In genomic region chrX:24173115-24173847, GRCh38 we compare ENCODE assay signal across 31 cellular contexts. TPM values are rescaled to one million over a fixed set of nuclear protein-coding genes. Genes with fewer than 3 reads are reported as not detected.
DNase-seq lines count a peak whose midpoint lies in the region; ATAC-seq, FAIRE-seq and TF ChIP-seq lines count a peak whose summit lies in the region.
"Had no signal": no experiment of that assay in that cellular context is flagged by ENCODE, and none has a peak within 500 bp of the region (broad histone marks: within the 10 kb centered on the region; RNA-seq: fewer than 3 reads in every experiment).

No MANE protein-coding gene starts in this region.

- no peaks in the 10 kb centered on the region for H4K20me1 ChIP-seq in H9 (ENCODE audit: control insufficient read depth, insufficient read depth, insufficient read length)

- H3K4me2 ChIP-seq in H9 (ENCODE audit: insufficient read depth, insufficient read length, low read length): no peak overlapping the region

- H2AK5ac ChIP-seq in H9 (ENCODE audit: insufficient read length, low read length): no peak overlapping the region

- H3K27me3 ChIP-seq in H9 (ENCODE audit: insufficient read depth, low read length): no peaks in the 10 kb centered on the region
- H3K27me3 ChIP-seq in brain microvascular endothelial cell (replicated peaks): no peaks in the 10 kb centered on the region
- H3K27me3 ChIP-seq in CD8-positive, alpha-beta memory T cell (ENCODE audit: insufficient read depth, low read length, poor library complexity, severe bottlenecking): no peaks in the 10 kb centered on the region
- H3K27me3 ChIP-seq: ovary, thyroid gland had no signal

- H3K36me3 ChIP-seq in brain microvascular endothelial cell (replicated peaks): peaks cover 33% of the 10 kb centered on the region
- H3K36me3 ChIP-seq in kidney (ENCODE audit: control insufficient read depth in 1 of 2, insufficient read depth in 2 of 2, low read length in 2 of 2): no peaks in the 10 kb centered on the region
- no peaks in the 10 kb centered on the region for H3K36me3 ChIP-seq in CD8-positive, alpha-beta memory T cell (ENCODE audit: insufficient read depth, low read length)
- H3K36me3 ChIP-seq: ovary had no signal

- no peak overlapping the region for H3K27ac ChIP-seq in H9 (ENCODE audit: insufficient read length, low read depth, low read length)
- H3K27ac ChIP-seq in brain microvascular endothelial cell: no peak overlapping the region
- H3K27ac ChIP-seq in kidney (ENCODE audit: low read depth in 2 of 2, low read length in 2 of 2): no peak overlapping the region
- no peak overlapping the region for H3K27ac ChIP-seq in CD8-positive, alpha-beta memory T cell (ENCODE audit: low read depth, low read length)
- H3K27ac ChIP-seq: ovary, skin epidermis had no signal

- peaks cover 2% of the 10 kb centered on the region for H3K79me1 ChIP-seq in H9 (ENCODE audit: insufficient read depth, low read depth, low read length, poor library complexity, severe bottlenecking)

- H3K4me3 Mint-ChIP-seq in H9: no peak overlapping the region
- H3K4me3 Mint-ChIP-seq in CD8-positive, alpha-beta memory T cell: no peak overlapping the region
- H3K4me3 Mint-ChIP-seq: CD4-positive, CD25-positive, alpha-beta regulatory T cell; immature natural killer cell; naive thymus-derived CD4-positive, alpha-beta T cell; stimulated activated naive CD8-positive, alpha-beta T cell treated with anti-CD3 and anti-CD28 coated beads, Interleukin-15, Interleukin-2, amounts not matched to agents 100 ng/mL and 50 ng/mL, for 24 hours; T-helper 2 cell treated with Interferon-gamma antibody and Interleukin-4, amounts not matched to agents 5 μg/mL and 100 μg/mL, for 36 hours had no signal

- H3K9me3 Mint-ChIP-seq in H9: no peaks in the 10 kb centered on the region
- peaks cover 0 to 1% (median 0%) of the 10 kb centered on the region in 5 donors for H3K9me3 Mint-ChIP-seq in CD8-positive, alpha-beta memory T cell
- H3K9me3 Mint-ChIP-seq: CD4-positive, CD25-positive, alpha-beta regulatory T cell; immature natural killer cell; stimulated activated naive CD8-positive, alpha-beta T cell treated with anti-CD3 and anti-CD28 coated beads, Interleukin-15, Interleukin-2, amounts not matched to agents 100 ng/mL and 50 ng/mL, for 24 hours; T-helper 2 cell treated with Interferon-gamma antibody and Interleukin-4, amounts not matched to agents 5 μg/mL and 100 μg/mL, for 36 hours had no signal

- H3K4me3 ChIP-seq in brain microvascular endothelial cell (ENCODE audit: low read depth, low read length) (no peak overlapping the region), kidney (ENCODE audit: low read length in 2 of 2) (no peak overlapping the region)
- no peak overlapping the region for H3K4me3 ChIP-seq in CD8-positive, alpha-beta memory T cell (ENCODE audit: low read length)
- H3K4me3 ChIP-seq: K562, ovary, skin epidermis, thyroid gland had no signal

- H3K27me3 Mint-ChIP-seq in H9 (ENCODE audit: low read depth): no peaks in the 10 kb centered on the region
- H3K27me3 Mint-ChIP-seq in CD8-positive, alpha-beta memory T cell: no peaks in the 10 kb centered on the region
- H3K27me3 Mint-ChIP-seq: CD4-positive, CD25-positive, alpha-beta regulatory T cell; naive thymus-derived CD4-positive, alpha-beta T cell; stimulated activated naive CD8-positive, alpha-beta T cell treated with anti-CD3 and anti-CD28 coated beads, Interleukin-15, Interleukin-2, amounts not matched to agents 100 ng/mL and 50 ng/mL, for 24 hours had no signal

- H3K4me1 ChIP-seq in H9 (ENCODE audit: insufficient read depth, low read length): peaks cover 6% of the 10 kb centered on the region; the same call in 1 of the 2 replicates
- peaks cover 3 to 10% of the 10 kb centered on the region in 2 donors for H3K4me1 ChIP-seq in kidney (ENCODE audit: control insufficient read depth in 1 of 2, insufficient read depth in 1 of 2, low read depth in 1 of 2, low read length in 2 of 2)
- H3K4me1 ChIP-seq in CD8-positive, alpha-beta memory T cell (ENCODE audit: insufficient read depth, low read length): no peaks in the 10 kb centered on the region

- H2BK15ac ChIP-seq in H9 (ENCODE audit: low read depth, low read length): no peak overlapping the region

- no peak overlapping the region for H3K14ac ChIP-seq in H9 (ENCODE audit: insufficient read depth, low read length)

- no peak overlapping the region for H2BK120ac ChIP-seq in H9 (ENCODE audit: low read depth, low read length, poor library complexity, severe bottlenecking)

- POLR2A ChIA-PET in CD8-positive, alpha-beta memory T cell (lab: Charles Lee): no interaction called here

- H3K9ac ChIP-seq in H9 (ENCODE audit: extremely low read depth, insufficient read length, low read length) (no peak overlapping the region), kidney (ENCODE audit: low read length in 2 of 2) (no peak overlapping the region)

- H3K79me2 ChIP-seq in H9 (ENCODE audit: insufficient read depth, low read length): peaks cover 6% of the 10 kb centered on the region; the same call in 1 of the 2 replicates

- no peak overlapping the region for H4K8ac ChIP-seq in H9 (replicated peaks; ENCODE audit: insufficient read length, low read depth, low read length)

- H3K23ac ChIP-seq in H9 (ENCODE audit: insufficient read length, low read depth, low read length): no peak overlapping the region

- H3K27ac Mint-ChIP-seq in H9: no peak overlapping the region
- H3K27ac Mint-ChIP-seq in CD8-positive, alpha-beta memory T cell: peak overlapping the region in 3 of 8 donors; percentile 7 to 58 (median 51)
- H3K27ac Mint-ChIP-seq: stimulated activated naive CD8-positive, alpha-beta T cell treated with anti-CD3 and anti-CD28 coated beads, Interleukin-15, Interleukin-2, amounts not matched to agents 100 ng/mL and 50 ng/mL, for 24 hours; T-helper 2 cell treated with Interferon-gamma antibody and Interleukin-4, amounts not matched to agents 5 μg/mL and 100 μg/mL, for 36 hours had no signal

- peaks cover 14 to 24% of the 10 kb centered on the region in 2 experiments for H3K4me1 Mint-ChIP-seq in H9
- peaks cover 33 to 47% (median 38%) of the 10 kb centered on the region in 3 donors for H3K4me1 Mint-ChIP-seq in CD8-positive, alpha-beta memory T cell

- CTCF ChIA-PET in CD8-positive, alpha-beta memory T cell (lab: Charles Lee): no interaction called here

- H3K36me3 Mint-ChIP-seq in H9 (ENCODE audit: insufficient read depth in 1 of 3, low read depth in 3 of 3): peaks cover 25 to 51% (median 39%) of the 10 kb centered on the region in 3 experiments
- peaks cover 0 to 45% (median 23%) of the 10 kb centered on the region in 3 donors for H3K36me3 Mint-ChIP-seq in CD8-positive, alpha-beta memory T cell

- no peaks in the 10 kb centered on the region for H3K9me3 ChIP-seq in H9 (ENCODE audit: control insufficient read depth, low read depth, low read length)
- no peaks in the 10 kb centered on the region for H3K9me3 ChIP-seq in kidney (ENCODE audit: control insufficient read depth in 1 of 2, low read length in 2 of 2)
- H3K9me3 ChIP-seq in CD8-positive, alpha-beta memory T cell (ENCODE audit: low read length): no peaks in the 10 kb centered on the region
- H3K9me3 ChIP-seq: ovary, thyroid gland had no signal

- DNase-seq in EH (ENCODE audit: low read depth) (peak; percentile 49), H9 (peak; percentile 43), brain microvascular endothelial cell (peak; percentile 6), kidney (no peak), NCI-H2029 (lab: John Stamatoyannopoulos, UW) (no peak)
- no peak for DNase-seq in NK-92 treated with Interleukin-12 subunit alpha and Interleukin-12 subunit beta, amount 100 ng/mL, for 24 hours (lab: John Stamatoyannopoulos, UW)
- no peak for DNase-seq in CD8-positive, alpha-beta memory T cell
- DNase-seq: activated CD4-positive, alpha-beta T cell treated with anti-CD3 and anti-CD28 coated beads for 4 hours; activated T-cell treated with anti-CD3 and anti-CD28 coated beads, Interleukin-2, amount 50 U/mL, for 1 hour; CD4-positive, CD25-positive, alpha-beta regulatory T cell; effector CD4-positive, alpha-beta T cell; EL; erythroblast; foreskin fibroblast; hippocampal formation; immature natural killer cell; MM.1S; naive thymus-derived CD4-positive, alpha-beta T cell; NCI-H1417 treated with DMSO at 0.1 percent for 48 hours; NCI-H2081 treated with DMSO at 0.1 percent for 48 hours; NCI-H226; NCI-H748 treated with DMSO at 0.1 percent for 48 hours; ovary; thyroid gland had no signal

- no peak overlapping the region for H2BK5ac ChIP-seq in H9 (ENCODE audit: insufficient read length, low read length)

- no peak overlapping the region for H3K56ac ChIP-seq in H9 (ENCODE audit: insufficient read length, low read depth, low read length)

- no peak overlapping the region for H4K91ac ChIP-seq in H9 (ENCODE audit: insufficient read length, low read depth, low read length)

- H3K23me2 ChIP-seq in H9 (ENCODE audit: insufficient read length, low read depth, low read length, poor library complexity, severe bottlenecking): no peaks in the 10 kb centered on the region

- H2AFZ ChIP-seq in H9 (ENCODE audit: low read length): no peak overlapping the region

- no peak overlapping the region for H3K4ac ChIP-seq in H9 (ENCODE audit: low read depth, low read length)

- intact Hi-C loops in kidney (cut with DNase I): no loop called here

- H2BK20ac ChIP-seq in H9 (ENCODE audit: low read depth, low read length, poor library complexity, severe bottlenecking): no peak overlapping the region

- H3K18ac ChIP-seq in H9 (ENCODE audit: insufficient read length, low read depth, low read length): no peak overlapping the region

- peak; percentile 11 for FAIRE-seq in kidney (lab: Jason Lieb, UNC)
- FAIRE-seq: colon, H54, K562 had no signal

- no peak overlapping the region for H4K5ac ChIP-seq in H9 (ENCODE audit: insufficient read length, low read depth, low read length)

- no peak overlapping the region for H2BK12ac ChIP-seq in H9 (ENCODE audit: insufficient read length, low read depth, low read length)

- peak; percentile 52 for TF ChIP-seq CTCF in H9 (conservative IDR thresholded peaks at IDR 0.05)
- TF ChIP-seq CTCF in brain microvascular endothelial cell (IDR thresholded peaks at IDR 0.05; ENCODE audit: low read depth, low read length, missing control alignments): peak; percentile 13
- TF ChIP-seq CTCF in kidney (IDR thresholded peaks at IDR 0.05; ENCODE audit: borderline replicate concordance, extremely low read depth, insufficient read depth): no peak

- no peak overlapping the region for H3T11ph ChIP-seq in H9 (ENCODE audit: low read length)

- no CpG with 5 or more reads among the region's 11 CpGs for whole genome bisulfite sequencing in H9 (ENCODE audit: extremely low coverage, insufficient read length, low lambda C conversion rate)

- ATAC-seq in GM18511 (IDR thresholded peaks at IDR 0.05; ENCODE audit: unreplicated experiment): no peak
- ATAC-seq: K562; naive thymus-derived CD4-positive, alpha-beta T cell had no signal

- in situ Hi-C loops in brain microvascular endothelial cell (cut with HindIII; ENCODE audit: low pct_ligation_motif_present, low sequenced_read_pairs): no loop called here

RNA-seq across cellular contexts. Expression of gene ZFX, which starts 23.8 kb away (rescaled TPM):
- total RNA-seq in H9 (2021) (66.8 and 70.8 TPM in 2 replicates), kidney (58.3 TPM)
- polyA plus RNA-seq in kidney (ENCODE audit: insufficient read depth, low read depth, low replicate concordance): 5.0 TPM
- total RNA-seq in CD8-positive, alpha-beta memory T cell: 10 to 100 TPM; 35.5 to 36.6 TPM
- polyA plus RNA-seq in CD8-positive, alpha-beta memory T cell: 36.7 TPM

Comparison
In these comparisons a context has a peak if more than half of its experiments do, and no peak if none do; other contexts are left out.
1. DNase-seq: peak in EH (single experiment), H9 (single experiment) and brain microvascular endothelial cell (single experiment); none in kidney (single experiment), NCI-H2029 (single experiment), NK-92 treated with Interleukin-12 subunit alpha and Interleukin-12 subunit beta, amount 100 ng/mL, for 24 hours (single experiment) and CD8-positive, alpha-beta memory T cell (0 of 5).